In the genomic region with DNA sequence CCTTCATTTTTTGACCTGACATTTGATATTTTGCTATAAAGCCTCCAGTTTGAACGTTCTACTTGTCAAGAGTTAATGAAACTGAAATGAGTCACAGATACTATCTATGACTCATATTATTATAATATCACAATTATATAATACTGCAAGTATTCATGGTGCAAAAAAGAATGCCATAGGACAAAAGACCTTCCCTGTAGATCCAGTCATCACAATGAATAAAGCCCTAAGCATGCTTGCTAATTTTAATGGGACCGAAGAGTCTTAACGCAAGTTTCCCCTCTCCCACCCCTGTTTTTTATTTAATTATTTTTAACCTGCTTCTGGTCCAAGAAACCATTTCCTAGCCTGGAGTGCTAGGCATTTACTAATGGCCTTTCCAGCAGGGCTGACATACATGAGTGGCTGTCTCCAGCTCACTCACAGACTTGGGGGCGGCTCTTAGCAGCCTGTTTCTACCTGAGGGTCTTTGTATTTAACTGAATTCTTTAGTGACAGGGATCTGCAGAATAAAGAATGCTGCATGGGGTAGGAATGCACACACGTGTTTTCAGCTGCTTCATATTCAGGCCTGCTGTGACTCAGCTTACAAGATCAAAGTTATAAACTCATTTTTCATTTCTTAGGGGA, we compare ENCODE assay signal across 15 cellular contexts.
A peak's percentile ranks its signal among the peaks of the same experiment; 100 is the strongest.
DNase-seq lines count a peak whose midpoint lies in the region; ATAC-seq and TF ChIP-seq lines count a peak whose summit lies in the region.
"Had no signal": no experiment of that assay in that cellular context is flagged by ENCODE, and none has a peak within 500 bp of the region (broad histone marks: within the 10 kb centered on the region; RNA-seq: fewer than 3 reads in every experiment).

No MANE protein-coding gene starts in this region.

- H3K27ac Mint-ChIP-seq in activated naive CD8-positive, alpha-beta T cell treated with anti-CD3 and anti-CD28 coated beads, Interleukin-2, amount 50 U/mL, for 24 hours: no peak overlapping the region
- H3K27ac Mint-ChIP-seq in activated naive CD8-positive, alpha-beta T cell treated with anti-CD3 and anti-CD28 coated beads for 36 hours: no peak overlapping the region
- H3K27ac Mint-ChIP-seq in type B pancreatic cell: peak overlapping the region; percentile 53
- H3K27ac Mint-ChIP-seq: B cell had no signal

- H3K36me3 Mint-ChIP-seq in activated naive CD8-positive, alpha-beta T cell treated with anti-CD3 and anti-CD28 coated beads, Interleukin-2, amount 50 U/mL, for 24 hours (ENCODE audit: low read depth): no peaks in the 10 kb centered on the region
- no peaks in the 10 kb centered on the region for H3K36me3 Mint-ChIP-seq in activated naive CD8-positive, alpha-beta T cell treated with anti-CD3 and anti-CD28 coated beads for 36 hours
- no peaks in the 10 kb centered on the region for H3K36me3 Mint-ChIP-seq in type B pancreatic cell

- WGBS in hepatocyte (ENCODE audit: low lambda C conversion rate, missing lambda C conversion rate): 64% methylated on average over 5 of the region's 5 CpGs

- no peaks in the 10 kb centered on the region for H3K9me2 ChIP-seq in hepatocyte (replicated peaks; ENCODE audit: insufficient read depth)

- no peak overlapping the region for H3K4me2 ChIP-seq in hepatocyte

- no peaks in the 10 kb centered on the region for H4K20me1 ChIP-seq in hepatocyte (ENCODE audit: insufficient read depth, poor library complexity, severe bottlenecking)

- TF ChIP-seq CTCF in hepatocyte (IDR thresholded peaks at IDR 0.05; ENCODE audit: poor library complexity) (no peak), type B pancreatic cell (conservative IDR thresholded peaks at IDR 0.05) (no peak)

- H3K79me2 ChIP-seq in hepatocyte: no peaks in the 10 kb centered on the region

- H3K27me3 Mint-ChIP-seq in activated naive CD8-positive, alpha-beta T cell treated with anti-CD3 and anti-CD28 coated beads, Interleukin-2, amount 50 U/mL, for 24 hours: peaks cover 5% of the 10 kb centered on the region
- peaks cover 18% of the 10 kb centered on the region for H3K27me3 Mint-ChIP-seq in activated naive CD8-positive, alpha-beta T cell treated with anti-CD3 and anti-CD28 coated beads for 36 hours
- no peaks in the 10 kb centered on the region for H3K27me3 Mint-ChIP-seq in type B pancreatic cell

- no peaks in the 10 kb centered on the region for H3K27me3 ChIP-seq in hepatocyte
- H3K27me3 ChIP-seq: adrenal gland, heart right ventricle had no signal

- H2AFZ ChIP-seq in hepatocyte: no peak overlapping the region

- H3K4me1 ChIP-seq in hepatocyte (ENCODE audit: insufficient read depth): no peaks in the 10 kb centered on the region

- peaks cover 50% of the 10 kb centered on the region for H3K4me1 Mint-ChIP-seq in activated naive CD8-positive, alpha-beta T cell treated with anti-CD3 and anti-CD28 coated beads, Interleukin-2, amount 50 U/mL, for 24 hours
- peaks cover 32% of the 10 kb centered on the region for H3K4me1 Mint-ChIP-seq in activated naive CD8-positive, alpha-beta T cell treated with anti-CD3 and anti-CD28 coated beads for 36 hours
- H3K4me1 Mint-ChIP-seq in type B pancreatic cell (ENCODE audit: unreplicated experiment): peaks cover 23% of the 10 kb centered on the region
- H3K4me1 Mint-ChIP-seq: B cell had no signal

- DNase-seq in activated naive CD8-positive, alpha-beta T cell treated with anti-CD3 and anti-CD28 coated beads, Interleukin-2, amount 50 U/mL, for 24 hours: no peak
- DNase-seq in activated naive CD8-positive, alpha-beta T cell treated with anti-CD3 and anti-CD28 coated beads for 36 hours: no peak
- DNase-seq in amniotic epithelial cell (ENCODE audit: low read depth) (peak; percentile 80), hepatocyte (ENCODE audit: low spot score) (peak; percentile 22), type B pancreatic cell (ENCODE audit: extremely low spot score, unreplicated experiment) (no peak), MV-4-11 (lab: John Stamatoyannopoulos, UW) (no peak), mucosa of gallbladder (ENCODE audit: low spot score) (no peak), NCI-H2081 (lab: John Stamatoyannopoulos, UW) (no peak)
- DNase-seq: activated CD4-positive, alpha-beta T cell treated with anti-CD3 and anti-CD28 coated beads for 4 hours; heart right ventricle; NCI-H1417 treated with DMSO at 0.1 percent for 48 hours had no signal

- H3K36me3 ChIP-seq in hepatocyte (replicated peaks; ENCODE audit: insufficient read depth, low read depth): no peaks in the 10 kb centered on the region
- H3K36me3 ChIP-seq: adrenal gland, heart right ventricle had no signal

- H3K4me3 Mint-ChIP-seq in activated naive CD8-positive, alpha-beta T cell treated with anti-CD3 and anti-CD28 coated beads, Interleukin-2, amount 50 U/mL, for 24 hours: no peak overlapping the region
- no peak overlapping the region for H3K4me3 Mint-ChIP-seq in activated naive CD8-positive, alpha-beta T cell treated with anti-CD3 and anti-CD28 coated beads for 36 hours
- H3K4me3 Mint-ChIP-seq in type B pancreatic cell: no peak overlapping the region
- H3K4me3 Mint-ChIP-seq: B cell, neural crest cell had no signal

- no peak overlapping the region for H3K4me3 ChIP-seq in hepatocyte
- H3K4me3 ChIP-seq: adrenal gland, heart right ventricle had no signal

- H3K9me3 ChIP-seq in hepatocyte (ENCODE audit: low read depth): no peaks in the 10 kb centered on the region
- H3K9me3 ChIP-seq: adrenal gland, heart right ventricle had no signal

- peak overlapping the region; percentile 39 for H3K27ac ChIP-seq in hepatocyte

- ATAC-seq in activated naive CD8-positive, alpha-beta T cell treated with anti-CD3 and anti-CD28 coated beads, Interleukin-2, amount 50 U/mL, for 24 hours: peak; percentile 7
- ATAC-seq: Panc1 had no signal

- H3K9me3 Mint-ChIP-seq in activated naive CD8-positive, alpha-beta T cell treated with anti-CD3 and anti-CD28 coated beads, Interleukin-2, amount 50 U/mL, for 24 hours: peaks cover 4% of the 10 kb centered on the region
- H3K9me3 Mint-ChIP-seq in activated naive CD8-positive, alpha-beta T cell treated with anti-CD3 and anti-CD28 coated beads for 36 hours: no peaks in the 10 kb centered on the region
- no peaks in the 10 kb centered on the region for H3K9me3 Mint-ChIP-seq in type B pancreatic cell
- H3K9me3 Mint-ChIP-seq: neural crest cell had no signal

Comparison
In these comparisons a context has a peak if more than half of its experiments do, and no peak if none do; other contexts are left out.
1. DNase-seq: peak in amniotic epithelial cell (single experiment) and hepatocyte (single experiment); none in activated naive CD8-positive, alpha-beta T cell treated with anti-CD3 and anti-CD28 coated beads, Interleukin-2, amount 50 U/mL, for 24 hours (single experiment), activated naive CD8-positive, alpha-beta T cell treated with anti-CD3 and anti-CD28 coated beads for 36 hours (single experiment), type B pancreatic cell (single experiment), MV-4-11 (single experiment), mucosa of gallbladder (single experiment) and NCI-H2081 (0 of 2).